1 cellular context compared by ENCODE assay signal in genomic region chr2:171016125-171016524, GRCh38.
TF ChIP-seq lines count a peak whose summit lies in the region.

No MANE protein-coding gene starts in this region.

TF ChIP-seq in K562, 482 proteins besides CTCF, POLR2A, EP300 and RAD21 (continued from another document):
- TF ChIP-seq GTF3C2 (IDR thresholded peaks at IDR 0.05; ENCODE audit: borderline replicate concordance, extremely low read depth, insufficient read length) (no peak), ZFX (CRISPR knock-in tag; IDR thresholded peaks at IDR 0.05) (no peak), ZBTB33 (CRISPR knock-in tag; IDR thresholded peaks at IDR 0.05) (peak; percentile 49; the same call in 1 of the 2 replicates)
